8 cellular contexts compared by ENCODE assay signal in the genomic region with DNA sequence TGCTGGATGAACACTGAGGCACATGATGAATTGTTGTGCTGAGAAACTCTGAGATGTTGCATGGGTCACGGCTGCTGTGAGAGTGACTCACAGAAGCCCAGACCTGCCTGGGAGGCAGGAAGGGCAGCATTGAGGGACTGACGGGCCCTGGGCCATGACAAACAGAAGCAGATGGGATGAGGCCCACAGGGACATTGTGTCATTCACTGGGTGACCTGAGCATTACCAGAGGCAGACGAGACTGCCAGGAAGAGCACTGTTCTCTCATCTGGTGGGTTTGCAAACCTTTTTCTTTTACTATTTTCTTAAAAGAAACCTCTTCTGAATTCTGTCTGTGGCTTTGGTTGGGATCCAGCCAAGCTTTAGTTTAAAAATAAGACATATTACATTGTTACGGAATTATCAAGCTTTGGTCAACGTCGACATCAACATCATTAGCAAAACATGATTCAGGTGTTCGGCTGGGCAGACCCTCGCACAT.
A peak's percentile ranks its signal among the peaks of the same experiment; 100 is the strongest.
DNase-seq lines count a peak whose midpoint lies in the region; TF ChIP-seq lines count a peak whose summit lies in the region.

No MANE protein-coding gene starts in this region.

- CTCF ChIA-PET in Caco-2 (lab: Charles Lee), result interaction anchor here (0.9 kb wide), 1 partner anchor 122 kb away, joined by 3 read pairs; no protein-coding TSS in a partner anchor

- H3K4me3 ChIP-seq in Caco-2 (ENCODE audit: low read depth, low read length) (no peak overlapping the region), epithelial cell of esophagus (ENCODE audit: low read length) (no peak overlapping the region), spleen (no peak overlapping the region)

- DNase-seq in Caco-2 (no peak), NCI-H446 treated with DMSO at 0.1 percent for 48 hours (lab: John Stamatoyannopoulos, UW) (peak; percentile 72), epithelial cell of esophagus (ENCODE audit: low read depth) (peak; percentile 94), mucosa of gallbladder (ENCODE audit: low spot score) (peak; percentile 75), SW 1271 (lab: John Stamatoyannopoulos, UW) (no peak), endothelial cell (ENCODE audit: low spot score) (no peak), spleen (no peak)
- DNase-seq in stimulated activated naive CD4-positive, alpha-beta T cell treated with Interleukin-2 at 50 U/mL for 16 hours (lab: John Stamatoyannopoulos, UW), result no peak

- H3K36me3 ChIP-seq in Caco-2 (ENCODE audit: control insufficient read depth, insufficient read depth, low read length) (no peaks in the 10 kb centered on the region), spleen (no peaks in the 10 kb centered on the region)

- POLR2A ChIA-PET in Caco-2 (lab: Charles Lee), result no interaction called here

- H3K9me3 ChIP-seq in Caco-2, result no peaks in the 10 kb centered on the region
- no peaks in the 10 kb centered on the region for H3K9me3 ChIP-seq in spleen

- H3K4me1 Mint-ChIP-seq in Caco-2 (ENCODE audit: low read depth, unreplicated experiment) (peaks cover 21% of the 10 kb centered on the region), endothelial cell (ENCODE audit: unreplicated experiment) (peaks cover 9% of the 10 kb centered on the region)

- H3K27ac ChIP-seq in spleen, result no peak overlapping the region

- no peak for TF ChIP-seq POLR2A in spleen (IDR thresholded peaks at IDR 0.05)

- H3K27me3 ChIP-seq in Caco-2 (replicated peaks; ENCODE audit: control insufficient read depth, insufficient read depth, low read length), result no peaks in the 10 kb centered on the region
- H3K27me3 ChIP-seq in spleen (replicated peaks in 1 of 7), result peaks cover 0 to 2% (median 0%) of the 10 kb centered on the region in 7 donors

- no peak overlapping the region for H3K4me3 Mint-ChIP-seq in Caco-2 (ENCODE audit: unreplicated experiment)
- no peak overlapping the region for H3K4me3 Mint-ChIP-seq in endothelial cell (ENCODE audit: unreplicated experiment)

- H3K4me1 ChIP-seq in Caco-2 (peaks cover 47% of the 10 kb centered on the region), spleen (no peaks in the 10 kb centered on the region)

- H3K27me3 Mint-ChIP-seq in Caco-2 (ENCODE audit: insufficient read depth, unreplicated experiment), result no peaks in the 10 kb centered on the region
- H3K27me3 Mint-ChIP-seq in endothelial cell (ENCODE audit: unreplicated experiment), result peaks cover 8% of the 10 kb centered on the region

- H3K36me3 Mint-ChIP-seq in Caco-2 (ENCODE audit: insufficient read depth, unreplicated experiment) (peaks cover 8% of the 10 kb centered on the region), endothelial cell (ENCODE audit: low read depth, unreplicated experiment) (peaks cover 3% of the 10 kb centered on the region)

- H3K27ac Mint-ChIP-seq in Caco-2 (ENCODE audit: unreplicated experiment) (peak overlapping the region; percentile 72), endothelial cell (ENCODE audit: unreplicated experiment) (no peak overlapping the region)

- WGBS in spleen, 5 donors, result 52 to 74% (median 71%) methylated on average over 8 of the region's 8 CpGs

- intact Hi-C loops in Caco-2 (cut with micrococcal nuclease; ENCODE audit: unreplicated experiment), result no loop called here
- intact Hi-C loops in spleen (cut with DNase I; ENCODE audit: low total_unique reads), result no loop called here

- TF ChIP-seq CTCF in Caco-2 (IDR thresholded peaks at IDR 0.05; ENCODE audit: insufficient read depth in 1 of 2, low read depth in 1 of 2, low read length in 1 of 2, severe bottlenecking in 1 of 2, unreplicated experiment in 1 of 2) (no peak), epithelial cell of esophagus (IDR thresholded peaks at IDR 0.05; ENCODE audit: insufficient read depth, low read depth, low read length, missing control alignments) (no peak), endothelial cell (IDR thresholded peaks at IDR 0.05; ENCODE audit: unreplicated experiment) (no peak), spleen (IDR thresholded peaks at IDR 0.05 in 8 of 11, conservative IDR thresholded peaks at IDR 0.05 in 3 of 11) (no peak)

- no TSS peak for BruUV-seq in Caco-2 (replicated peaks; lab: Mats Ljungman, UMichigan)

- no peaks in the 10 kb centered on the region for H3K9me3 Mint-ChIP-seq in Caco-2 (ENCODE audit: unreplicated experiment)
- H3K9me3 Mint-ChIP-seq in endothelial cell (ENCODE audit: unreplicated experiment), result no peaks in the 10 kb centered on the region

Comparison
In these comparisons a context has a peak if more than half of its experiments do, and no peak if none do; other contexts are left out.
1. DNase-seq: peak in NCI-H446 treated with DMSO at 0.1 percent for 48 hours (single experiment), epithelial cell of esophagus (single experiment) and mucosa of gallbladder (single experiment); none in Caco-2 (0 of 2), stimulated activated naive CD4-positive, alpha-beta T cell treated with Interleukin-2 at 50 U/mL for 16 hours (single experiment), SW 1271 (0 of 2), endothelial cell (single experiment) and spleen (single experiment).